ENCODE assay signal across 10 cellular contexts in genomic region chr3:53842436-53843194, GRCh38. TPM values are rescaled to one million over a fixed set of nuclear protein-coding genes. Genes with fewer than 3 reads are reported as not detected.
DNase-seq lines count a peak whose midpoint lies in the region; ATAC-seq and TF ChIP-seq lines count a peak whose summit lies in the region.
"Had no signal": no experiment of that assay in that cellular context is flagged by ENCODE, and none has a peak within 500 bp of the region (broad histone marks: within the 10 kb centered on the region; RNA-seq: fewer than 3 reads in every experiment).

No MANE protein-coding gene starts in this region.

- H3K27me3 ChIP-seq in lung (ENCODE audit: control insufficient read depth, insufficient read depth): no peaks in the 10 kb centered on the region

- H3K4me1 Mint-ChIP-seq in activated naive CD8-positive, alpha-beta T cell treated with anti-CD3 and anti-CD28 coated beads for 36 hours: no peaks in the 10 kb centered on the region

- H3K4me3 ChIP-seq in choroid plexus epithelial cell (ENCODE audit: low read depth, low read length) (no peak overlapping the region), lung (no peak overlapping the region)

- no peak overlapping the region for H3K27ac Mint-ChIP-seq in activated naive CD8-positive, alpha-beta T cell treated with anti-CD3 and anti-CD28 coated beads for 36 hours

- peaks cover 42% of the 10 kb centered on the region for H3K27me3 Mint-ChIP-seq in activated naive CD8-positive, alpha-beta T cell treated with anti-CD3 and anti-CD28 coated beads for 36 hours

- H3K4me3 Mint-ChIP-seq in activated naive CD8-positive, alpha-beta T cell treated with anti-CD3 and anti-CD28 coated beads for 36 hours: no peak overlapping the region

- no peak overlapping the region for H3K27ac ChIP-seq in lung (ENCODE audit: low read depth in 1 of 2, low read length in 1 of 2)
- H3K27ac ChIP-seq: foreskin keratinocyte had no signal

- DNase-seq in Ammon's horn (ENCODE audit: low spot score) (peak; percentile 92), LoVo (ENCODE audit: low spot score) (peak; percentile 67), choroid plexus epithelial cell (ENCODE audit: low read depth) (peak; percentile 29), lung (ENCODE audit: low spot score) (peak; percentile 46), OCI-M1 (lab: John Stamatoyannopoulos, UW) (no peak)
- DNase-seq in activated naive CD8-positive, alpha-beta T cell treated with anti-CD3 and anti-CD28 coated beads for 36 hours: no peak
- DNase-seq in activated effector memory CD4-positive, alpha-beta T cell treated with anti-CD3 and anti-CD28 coated beads, Interleukin-2, amount 50 U/mL, for 16 hours: no peak
- DNase-seq: foreskin keratinocyte, GDM1 had no signal

- H3K36me3 Mint-ChIP-seq in activated naive CD8-positive, alpha-beta T cell treated with anti-CD3 and anti-CD28 coated beads for 36 hours: no peaks in the 10 kb centered on the region

- ATAC-seq in lung (ENCODE audit: insufficient read depth, low FRiP score) (no peak), HG02642 (IDR thresholded peaks at IDR 0.05; ENCODE audit: poor library complexity, unreplicated experiment) (no peak)
- ATAC-seq: foreskin keratinocyte had no signal

- WGBS in lung, 2 donors: 53 to 72% methylated on average over 12 of the region's 12 CpGs

- H3K9me3 ChIP-seq in lung (ENCODE audit: control insufficient read depth in 2 of 2, insufficient read depth in 1 of 2, low read length in 1 of 2): no peaks in the 10 kb centered on the region

- no peaks in the 10 kb centered on the region for H3K9me3 Mint-ChIP-seq in activated naive CD8-positive, alpha-beta T cell treated with anti-CD3 and anti-CD28 coated beads for 36 hours

- peaks cover 0 to 24% of the 10 kb centered on the region in 2 donors for H3K4me1 ChIP-seq in lung (ENCODE audit: control insufficient read depth in 2 of 2, insufficient read depth in 2 of 2, low read length in 2 of 2)
- H3K4me1 ChIP-seq: foreskin keratinocyte had no signal

- H3K36me3 ChIP-seq in lung (ENCODE audit: control insufficient read depth in 2 of 2, insufficient read depth in 2 of 2, low read length in 2 of 2): no peaks in the 10 kb centered on the region

- TF ChIP-seq CTCF in choroid plexus epithelial cell (conservative IDR thresholded peaks at IDR 0.05; ENCODE audit: low read depth, low read length) (peak; percentile 32), lung (IDR thresholded peaks at IDR 0.05; ENCODE audit: control extremely low read depth, extremely low read depth) (no peak)

RNA-seq across cellular contexts. Expression of gene CHDH, which starts 3.6 kb away (rescaled TPM):
- total RNA-seq in lung: 10 to 100 TPM in 1 of 2 donors, 1 to 10 TPM in 1; 1.5 to 10.9 TPM
- polyA plus RNA-seq in lung: 1 to 10 TPM; 2.8 TPM
- under 1 TPM; 0.08 to 0.10 TPM for total RNA-seq in activated naive CD8-positive, alpha-beta T cell treated with anti-CD3 and anti-CD28 coated beads for 36 hours

RNA-seq across cellular contexts. Expression of gene IL17RB, which starts 3.8 kb away (rescaled TPM):
- 1 to 10 TPM in 1 of 2 donors, under 1 TPM in 1; 0.88 to 6.3 TPM for total RNA-seq in lung
- 1 to 10 TPM; 2.5 to 7.4 TPM for polyA plus RNA-seq in lung
- not detected for total RNA-seq in activated naive CD8-positive, alpha-beta T cell treated with anti-CD3 and anti-CD28 coated beads for 36 hours
- total RNA-seq: foreskin keratinocyte had no signal
- polyA plus RNA-seq: foreskin keratinocyte had no signal

RNA-seq across cellular contexts. Expression of gene ACTR8, which starts 39.3 kb away (rescaled TPM):
- 10 to 100 TPM; 25.6 to 28.8 TPM for total RNA-seq in lung
- polyA plus RNA-seq in lung: 10 to 100 TPM; 12.4 to 16.3 TPM
- 10 to 100 TPM; 29.8 to 29.9 TPM for total RNA-seq in activated naive CD8-positive, alpha-beta T cell treated with anti-CD3 and anti-CD28 coated beads for 36 hours

RNA-seq across cellular contexts. Expression of gene SELENOK, which starts 49.0 kb away (rescaled TPM):
- total RNA-seq in lung: 10 to 100 TPM; 33.3 to 47.5 TPM
- polyA plus RNA-seq in lung: 100 to 1,000 TPM in 1 of 2 donors, 10 to 100 TPM in 1; 79.0 to 150 TPM
- 10 to 100 TPM; 42.2 to 45.3 TPM for total RNA-seq in activated naive CD8-positive, alpha-beta T cell treated with anti-CD3 and anti-CD28 coated beads for 36 hours

Comparison
In these comparisons a context has a peak if more than half of its experiments do, and no peak if none do; other contexts are left out.
1. DNase-seq: peak in Ammon's horn (single experiment), LoVo (single experiment), choroid plexus epithelial cell (single experiment) and lung (single experiment); none in activated naive CD8-positive, alpha-beta T cell treated with anti-CD3 and anti-CD28 coated beads for 36 hours (single experiment), OCI-M1 (single experiment) and activated effector memory CD4-positive, alpha-beta T cell treated with anti-CD3 and anti-CD28 coated beads, Interleukin-2, amount 50 U/mL, for 16 hours (single experiment).